In genomic region chr19:16197188-16197621, GRCh38 we compare ENCODE assay signal across 1 cellular context.
A peak's percentile ranks its signal among the peaks of the same experiment; 100 is the strongest.
TF ChIP-seq lines count a peak whose summit lies in the region.

No MANE protein-coding gene starts in this region.

TF ChIP-seq in K562, 482 proteins besides CTCF, POLR2A, EP300 and RAD21 (continued from another document and continues in another):
- TF ChIP-seq ZNF407 (IDR thresholded peaks at IDR 0.05; ENCODE audit: low read depth) (no peak), NR3C1 (CRISPR knock-in tag; IDR thresholded peaks at IDR 0.05) (no peak), UBTF (IDR thresholded peaks at IDR 0.05; ENCODE audit: borderline replicate concordance in 1 of 2, low read depth in 2 of 2, low read length in 2 of 2) (no peak), HNRNPH1 (optimal IDR thresholded peaks at IDR 0.05; ENCODE audit: low read depth, low read length) (no peak), CREB3 (tag; conservative IDR thresholded peaks at IDR 0.05; ENCODE audit: low read depth) (no peak), ZNF124 (CRISPR knock-in tag; IDR thresholded peaks at IDR 0.05) (no peak), BRF1 (IDR thresholded peaks at IDR 0.05; ENCODE audit: borderline replicate concordance, extremely low read depth, insufficient read length) (no peak), ATF6 (CRISPR knock-in tag; IDR thresholded peaks at IDR 0.05) (no peak), MED1 (CRISPR knock-in tag; IDR thresholded peaks at IDR 0.05; ENCODE audit: borderline replicate concordance) (no peak), NBN (IDR thresholded peaks at IDR 0.05; ENCODE audit: low read depth) (peak; percentile 94), BRD4 (IDR thresholded peaks at IDR 0.05) (no peak), ELF4 (CRISPR knock-in tag; IDR thresholded peaks at IDR 0.05) (no peak), MECOM (CRISPR knock-in tag; IDR thresholded peaks at IDR 0.05) (no peak), ARHGAP35 (IDR thresholded peaks at IDR 0.05; ENCODE audit: partially characterized antibody) (no peak), MEIS2 (IDR thresholded peaks at IDR 0.05; ENCODE audit: partially characterized antibody) (peak; percentile 82), ZNF41 (CRISPR knock-in tag; conservative IDR thresholded peaks at IDR 0.05) (no peak), TAF1 (IDR thresholded peaks at IDR 0.05; ENCODE audit: control insufficient read depth, extremely low read depth, insufficient read depth, low read length, severe bottlenecking) (no peak), SREBF2 (CRISPR knock-in tag; IDR thresholded peaks at IDR 0.05) (no peak), NUFIP1 (IDR thresholded peaks at IDR 0.05; ENCODE audit: partially characterized antibody) (no peak), ZNF76 (CRISPR knock-in tag; IDR thresholded peaks at IDR 0.05; ENCODE audit: borderline replicate concordance) (no peak), ARID2 (IDR thresholded peaks at IDR 0.05) (no peak), ZNF24 (IDR thresholded peaks at IDR 0.05) (0 out of 2 replicates have a peak, but pooled peaks have one; percentile 24), ZNF274 (IDR thresholded peaks at IDR 0.05; ENCODE audit: borderline replicate concordance, low read depth, low read length) (peak; percentile 44; the same call in 1 of the 2 replicates), TFAM (CRISPR knock-in tag; conservative IDR thresholded peaks at IDR 0.05) (no peak), MXI1 (IDR thresholded peaks at IDR 0.05; ENCODE audit: low read depth, low read length) (no peak), SIX5 (IDR thresholded peaks at IDR 0.05; ENCODE audit: borderline replicate concordance in 1 of 2, insufficient read depth in 1 of 2, low read depth in 1 of 2, low read length in 2 of 2) (no peak), MYC (IDR thresholded peaks at IDR 0.05; ENCODE audit: low read depth, low read length) (no peak), MYC (CRISPR knock-in tag; IDR thresholded peaks at IDR 0.05; ENCODE audit: borderline replicate concordance, low read depth) (no peak), KLF10 (CRISPR knock-in tag; IDR thresholded peaks at IDR 0.05) (no peak), CHAMP1 (IDR thresholded peaks at IDR 0.05) (no peak), MEF2A (IDR thresholded peaks at IDR 0.05; ENCODE audit: control insufficient read depth, low read depth, low read length) (no peak), RHOXF2B (CRISPR knock-in tag; conservative IDR thresholded peaks at IDR 0.05) (no peak), ZNF398 (CRISPR knock-in tag; IDR thresholded peaks at IDR 0.05) (no peak), ZNF740 (CRISPR knock-in tag; IDR thresholded peaks at IDR 0.05) (no peak), ZNF740 (tag; IDR thresholded peaks at IDR 0.05) (no peak), SRSF7 (optimal IDR thresholded peaks at IDR 0.05; ENCODE audit: low read depth, low read length) (no peak), MTF1 (CRISPR knock-in tag; IDR thresholded peaks at IDR 0.05; ENCODE audit: borderline replicate concordance) (no peak), CREM (IDR thresholded peaks at IDR 0.05; ENCODE audit: low read depth) (peak; percentile 14; the same call in 1 of the 2 replicates), L3MBTL2 (IDR thresholded peaks at IDR 0.05) (no peak), ZNF584 (CRISPR knock-in tag; IDR thresholded peaks at IDR 0.05; ENCODE audit: low read depth) (peak; percentile 48; the same call in 1 of the 2 replicates), HNRNPUL1 (IDR thresholded peaks at IDR 0.05; ENCODE audit: low read length) (no peak), ZNF830 (CRISPR knock-in tag; IDR thresholded peaks at IDR 0.05) (no peak), HDGF (IDR thresholded peaks at IDR 0.05) (no peak), RBM34 (IDR thresholded peaks at IDR 0.05; ENCODE audit: borderline replicate concordance, insufficient read depth, low read length) (no peak), GTF2B (IDR thresholded peaks at IDR 0.05; ENCODE audit: extremely low read depth, insufficient read length) (no peak), CAMTA2 (CRISPR knock-in tag; conservative IDR thresholded peaks at IDR 0.05) (no peak), TEAD1 (CRISPR knock-in tag; IDR thresholded peaks at IDR 0.05) (peak; percentile 92 to 98), ETV1 (tag; conservative IDR thresholded peaks at IDR 0.05; ENCODE audit: low read depth) (no peak), BRD9 (IDR thresholded peaks at IDR 0.05; ENCODE audit: low read depth, partially characterized antibody) (no peak), ILK (tag; IDR thresholded peaks at IDR 0.05; ENCODE audit: borderline replicate concordance, low read depth) (no peak), EHMT2 (IDR thresholded peaks at IDR 0.05) (peak; percentile 12; the same call in 1 of the 2 replicates)
